8 cellular contexts compared by ENCODE assay signal in genomic region chr1:208029381-208030319, GRCh38.
DNase-seq lines count a peak whose midpoint lies in the region; ATAC-seq and TF ChIP-seq lines count a peak whose summit lies in the region.

No MANE protein-coding gene starts in this region.

- no peak for DNase-seq in SK-N-SH
- DNase-seq in fibroblast of villous mesenchyme (ENCODE audit: low read depth), result peak; percentile 56
- DNase-seq in non-pigmented ciliary epithelial cell (ENCODE audit: low read depth), result peak; percentile 24
- DNase-seq in RKO (ENCODE audit: low spot score), result no peak

- peak overlapping the region; percentile 67 for H3K27ac ChIP-seq in ACC112 (ENCODE audit: low read depth, low read length)
- peak overlapping the region in 1 of 2 experiments; percentile 90; a peak in 2 of 4 replicates for H3K27ac ChIP-seq in SK-N-SH (ENCODE audit: low read depth in 2 of 2, low read length in 1 of 2)

- TF ChIP-seq RAD21 in SK-N-SH (IDR thresholded peaks at IDR 0.05; ENCODE audit: low read length), result no peak

- H3K4me1 ChIP-seq in ACC112 (ENCODE audit: control insufficient read depth, insufficient read depth, low read length, unreplicated experiment) (peaks cover 28% of the 10 kb centered on the region), SK-N-SH (ENCODE audit: control insufficient read depth in 1 of 2, insufficient read depth in 2 of 2, low read depth in 1 of 2, low read length in 1 of 2) (peaks cover 6 to 19% of the 10 kb centered on the region in 2 experiments; a peak in 3 of 4 replicates)

- H3K9ac ChIP-seq in SK-N-SH, result peak overlapping the region; percentile 52; the same call in 1 of the 2 replicates

- CTCF ChIA-PET in SK-N-SH (lab: Yijun Ruan, JAX), result interaction anchor here (1.1 to 22.2 kb wide), 6 partner anchors 7 to 212 kb away, joined by 3 to 579 read pairs (median 10); partner anchors contain the start of gene PLXNA2

- H3K4me3 ChIP-seq in ACC112 (ENCODE audit: low read depth, low read length) (peak overlapping the region; percentile 19; the same call in 1 of the 2 replicates), SK-N-SH (ENCODE audit: low read depth in 2 of 2, low read length in 1 of 2) (no peak overlapping the region), fibroblast of villous mesenchyme (ENCODE audit: low read depth, low read length) (no peak overlapping the region)

- no peaks in the 10 kb centered on the region for H3K9me2 ChIP-seq in SK-N-SH

- TF ChIP-seq EP300 in SK-N-SH (IDR thresholded peaks at IDR 0.05; ENCODE audit: borderline replicate concordance in 1 of 2, low read depth in 1 of 2, low read length in 1 of 2), result no peak; a peak in 1 of 4 replicates

- H3K27me3 ChIP-seq in ACC112 (ENCODE audit: insufficient read depth, low read length), result no peaks in the 10 kb centered on the region
- no peaks in the 10 kb centered on the region for H3K27me3 ChIP-seq in SK-N-SH (ENCODE audit: insufficient read depth)

- H3K79me2 ChIP-seq in ACC112 (ENCODE audit: control insufficient read depth, insufficient read depth, low read length, unreplicated experiment) (no peaks in the 10 kb centered on the region), SK-N-SH (ENCODE audit: insufficient read depth) (no peaks in the 10 kb centered on the region)

- H3K4me2 ChIP-seq in SK-N-SH, result peak overlapping the region; percentile 72

- no peaks in the 10 kb centered on the region for H4K20me1 ChIP-seq in SK-N-SH (ENCODE audit: insufficient read depth)

- H3F3A ChIP-seq in SK-N-SH (replicated peaks; ENCODE audit: insufficient read depth), result peaks cover 10% of the 10 kb centered on the region

- 75% methylated on average over 11 of the region's 14 CpGs for WGBS in SK-N-SH (ENCODE audit: low lambda C conversion rate)

- TF ChIP-seq CTCF in SK-N-SH (IDR thresholded peaks at IDR 0.05), result no peak
- TF ChIP-seq CTCF in fibroblast of villous mesenchyme (IDR thresholded peaks at IDR 0.05; ENCODE audit: insufficient read depth, low read depth, low read length), result no peak

- POLR2A ChIA-PET in SK-N-SH (lab: Yijun Ruan, JAX), result no interaction called here

- H3K36me3 ChIP-seq in ACC112 (ENCODE audit: insufficient read depth, low read length) (peaks cover 15% of the 10 kb centered on the region; the same call in 1 of the 2 replicates), SK-N-SH (replicated peaks in 1 of 2; ENCODE audit: control insufficient read depth in 1 of 2, insufficient read depth in 2 of 2, low read length in 1 of 2) (peaks cover 46 to 63% of the 10 kb centered on the region in 2 experiments)

- no peaks in the 10 kb centered on the region for H3K9me3 ChIP-seq in SK-N-SH

- ATAC-seq in GM18498 (IDR thresholded peaks at IDR 0.05; ENCODE audit: unreplicated experiment) (no peak), GM21529 (IDR thresholded peaks at IDR 0.05; ENCODE audit: unreplicated experiment) (no peak), GM18867 (IDR thresholded peaks at IDR 0.05; ENCODE audit: unreplicated experiment) (no peak)

- H2AFZ ChIP-seq in ACC112 (ENCODE audit: low read length, unreplicated experiment) (peak overlapping the region; percentile 47), SK-N-SH (ENCODE audit: low read depth) (peak overlapping the region; percentile 47; the same call in 1 of the 2 replicates)

TF ChIP-seq in SK-N-SH, 30 proteins besides CTCF, POLR2A, EP300 and RAD21:
- no peak for TF ChIP-seq CHD2 (IDR thresholded peaks at IDR 0.05; ENCODE audit: low read length, partially characterized antibody)
- TF ChIP-seq TAF1 (IDR thresholded peaks at IDR 0.05; ENCODE audit: borderline replicate concordance, low read depth, low read length), result no peak
- TF ChIP-seq REST (IDR thresholded peaks at IDR 0.05; ENCODE audit: low read depth, low read length), result no peak
- TF ChIP-seq FOXJ3 (CRISPR knock-in tag; IDR thresholded peaks at IDR 0.05), result no peak
- TF ChIP-seq NFIC (IDR thresholded peaks at IDR 0.05; ENCODE audit: borderline replicate concordance), result peak; percentile 39; the same call in 1 of the 2 replicates
- TF ChIP-seq MAX (IDR thresholded peaks at IDR 0.05; ENCODE audit: low read depth), result 0 out of 2 replicates have a peak, but pooled peaks have one; percentile 38
- no peak for TF ChIP-seq USF2 (IDR thresholded peaks at IDR 0.05; ENCODE audit: borderline replicate concordance, low read depth, low read length)
- peak; percentile 43; the same call in 1 of the 2 replicates for TF ChIP-seq TCF12 (IDR thresholded peaks at IDR 0.05)
- TF ChIP-seq GATA2 (CRISPR knock-in tag; IDR thresholded peaks at IDR 0.05), result no peak
- peak; percentile 74; the same call in 1 of the 2 replicates for TF ChIP-seq FOSL2 (IDR thresholded peaks at IDR 0.05; ENCODE audit: borderline replicate concordance, low read depth)
- peak; percentile 64 for TF ChIP-seq JUND (IDR thresholded peaks at IDR 0.05)
- peak; percentile 39 for TF ChIP-seq PBX3 (IDR thresholded peaks at IDR 0.05)

Comparison
In these comparisons a context has a peak if more than half of its experiments do, and no peak if none do; other contexts are left out.
1. DNase-seq: peak in fibroblast of villous mesenchyme (single experiment) and non-pigmented ciliary epithelial cell (single experiment); none in SK-N-SH (single experiment) and RKO (single experiment).